11 cellular contexts compared by ENCODE assay signal in the genomic region with DNA sequence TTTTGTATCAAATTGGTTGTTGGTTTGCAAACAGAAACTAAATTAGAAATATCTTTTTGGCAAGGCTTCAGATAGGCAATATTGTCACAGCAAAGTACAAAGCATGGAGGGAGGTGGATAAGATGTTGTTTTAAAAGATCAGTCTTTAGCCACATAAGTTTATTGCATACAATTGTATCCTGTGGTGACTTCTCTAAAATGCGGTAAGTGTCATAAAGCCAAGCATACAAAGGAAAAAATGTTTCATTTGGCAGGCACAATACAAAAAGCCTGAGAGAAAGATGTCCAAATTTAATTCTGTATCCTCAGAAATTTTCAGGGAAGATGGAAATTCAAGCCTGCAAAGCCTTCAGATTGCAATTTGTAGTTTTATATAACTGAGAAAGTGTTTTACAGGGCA. TPM values are rescaled to one million over a fixed set of nuclear protein-coding genes. Genes with fewer than 3 reads are reported as not detected.
A peak's percentile ranks its signal among the peaks of the same experiment; 100 is the strongest.
DNase-seq lines count a peak whose midpoint lies in the region; ATAC-seq and TF ChIP-seq lines count a peak whose summit lies in the region.
"Had no signal": no experiment of that assay in that cellular context is flagged by ENCODE, and none has a peak within 500 bp of the region (broad histone marks: within the 10 kb centered on the region; RNA-seq: fewer than 3 reads in every experiment).

No MANE protein-coding gene starts in this region.

- H3K9me3 ChIP-seq in right atrium auricular region (no peaks in the 10 kb centered on the region), uterus (no peaks in the 10 kb centered on the region)

- no peak for DNase-seq in right atrium auricular region (ENCODE audit: low spot score)
- no peak for DNase-seq in left cardiac atrium
- DNase-seq in caudate nucleus (lab: John Stamatoyannopoulos, UW) = no peak
- DNase-seq in natural killer cell treated with Interleukin-12 subunit alpha and Interleukin-12 subunit beta and Interleukin-15 and Interleukin-18, amount 100 ng/mL, for 72 hours (ENCODE audit: low spot score) = no peak
- DNase-seq in uterus = no peak
- no peak for DNase-seq in 8988T
- DNase-seq in ACHN = no peak
- DNase-seq: NCI-H1436 treated with DMSO at 0.1 percent for 48 hours had no signal

- no peaks in the 10 kb centered on the region for H3K36me3 Mint-ChIP-seq in natural killer cell treated with Interleukin-12 subunit alpha and Interleukin-12 subunit beta and Interleukin-15 and Interleukin-18, amount 100 ng/mL, for 72 hours

- in situ Hi-C loops in ACHN (cut with HindIII; ENCODE audit: low pct_ligation_motif_present, low pct_unique_long_range_greater_than_20kb, low sequenced_read_pairs) = no loop called here

- H3K4me3 ChIP-seq in right atrium auricular region (no peak overlapping the region), uterus (no peak overlapping the region)

- ATAC-seq in left cardiac atrium (no peak), HG03097 (IDR thresholded peaks at IDR 0.05; ENCODE audit: low FRiP score, unreplicated experiment) (no peak)
- no peak for ATAC-seq in natural killer cell treated with Interleukin-12 subunit alpha and Interleukin-12 subunit beta and Interleukin-15 and Interleukin-18, amount 100 ng/mL, for 72 hours

- peaks cover 0 to 50% of the 10 kb centered on the region in 2 donors for H3K4me1 ChIP-seq in right atrium auricular region
- H3K4me1 ChIP-seq in uterus = peaks cover 0 to 9% of the 10 kb centered on the region in 2 donors

- peaks cover 58 to 70% of the 10 kb centered on the region in 2 donors for H3K4me1 Mint-ChIP-seq in natural killer cell treated with Interleukin-12 subunit alpha and Interleukin-12 subunit beta and Interleukin-15 and Interleukin-18, amount 100 ng/mL, for 72 hours (ENCODE audit: low read depth in 2 of 2)

- H3K27me3 ChIP-seq in right atrium auricular region = no peaks in the 10 kb centered on the region
- no peaks in the 10 kb centered on the region for H3K27me3 ChIP-seq in uterus

- TF ChIP-seq POLR2A in uterus (IDR thresholded peaks at IDR 0.05) = no peak

- peak overlapping the region; percentile 63 for H3K4me3 Mint-ChIP-seq in natural killer cell treated with Interleukin-12 subunit alpha and Interleukin-12 subunit beta and Interleukin-15 and Interleukin-18, amount 100 ng/mL, for 72 hours

- no peak for TF ChIP-seq CTCF in right atrium auricular region (IDR thresholded peaks at IDR 0.05)
- TF ChIP-seq CTCF in uterus (IDR thresholded peaks at IDR 0.05) = no peak

- no peaks in the 10 kb centered on the region for H3K27me3 Mint-ChIP-seq in natural killer cell treated with Interleukin-12 subunit alpha and Interleukin-12 subunit beta and Interleukin-15 and Interleukin-18, amount 100 ng/mL, for 72 hours

- intact Hi-C loops in left cardiac atrium (cut with DNase I) (no loop called here), uterus (cut with DNase I; ENCODE audit: low total_unique reads) (loop anchor here (10.0 kb wide), 1 partner anchor 103 kb away; the partner anchor contains the start of gene RAB5A)

- H3K27ac ChIP-seq in right atrium auricular region (peak overlapping the region; percentile 14 to 29), caudate nucleus (ENCODE audit: low read depth, low read length) (peak overlapping the region; percentile 54), uterus (peak overlapping the region; percentile 51 to 66)

- H3K36me3 ChIP-seq in right atrium auricular region (no peaks in the 10 kb centered on the region), uterus (no peaks in the 10 kb centered on the region)

- peak overlapping the region; percentile 72 to 91 for H3K27ac Mint-ChIP-seq in natural killer cell treated with Interleukin-12 subunit alpha and Interleukin-12 subunit beta and Interleukin-15 and Interleukin-18, amount 100 ng/mL, for 72 hours

- no peaks in the 10 kb centered on the region for H3K9me3 Mint-ChIP-seq in natural killer cell treated with Interleukin-12 subunit alpha and Interleukin-12 subunit beta and Interleukin-15 and Interleukin-18, amount 100 ng/mL, for 72 hours

RNA-seq across cellular contexts. Expression of gene KAT2B, which starts 7.7 kb away (rescaled TPM):
- total RNA-seq in right atrium auricular region = 10 to 100 TPM; 25.0 to 70.5 TPM
- 10 to 100 TPM; 59.8 to 73.3 TPM for total RNA-seq in left cardiac atrium
- total RNA-seq in natural killer cell treated with Interleukin-12 subunit alpha and Interleukin-12 subunit beta and Interleukin-15 and Interleukin-18, amount 100 ng/mL, for 72 hours = 10 to 100 TPM; 78.4 to 88.3 TPM
- total RNA-seq in uterus = 10 to 100 TPM; 12.8 to 52.1 (median 35.2) TPM

RNA-seq across cellular contexts. Expression of gene PP2D1, which starts 35.9 kb away (rescaled TPM):
- total RNA-seq in right atrium auricular region = not detected
- total RNA-seq in left cardiac atrium = not detected
- total RNA-seq in natural killer cell treated with Interleukin-12 subunit alpha and Interleukin-12 subunit beta and Interleukin-15 and Interleukin-18, amount 100 ng/mL, for 72 hours = not detected
- not detected for total RNA-seq in uterus
- total RNA-seq: pulmonary artery endothelial cell; T-helper 2 cell treated with Interferon-gamma antibody and Interleukin-4, amounts not matched to agents 100 ng/mL and 5 ng/mL, for 36 hours had no signal
